4 cellular contexts compared by ENCODE assay signal in genomic region chr16:74422086-74422485, GRCh38. TPM values are rescaled to one million over a fixed set of nuclear protein-coding genes. Genes with fewer than 3 reads are reported as not detected.
"Had no signal": no experiment of that assay in that cellular context is flagged by ENCODE, and none has a peak within 500 bp of the region (broad histone marks: within the 10 kb centered on the region; RNA-seq: fewer than 3 reads in every experiment).

No MANE protein-coding gene starts in this region.

RNA-seq across cellular contexts. Expression of gene CLEC18B, which starts 0.8 kb away (rescaled TPM):
- total RNA-seq: SJSA1 had no signal

RNA-seq across cellular contexts. Expression of gene NPIPB15, which starts 46.0 kb away (rescaled TPM):
- total RNA-seq: PC-3, Right ventricle myocardium superior had no signal
- polyA plus RNA-seq: SK-N-SH had no signal
